ENCODE assay signal across 12 cellular contexts in the genomic region with DNA sequence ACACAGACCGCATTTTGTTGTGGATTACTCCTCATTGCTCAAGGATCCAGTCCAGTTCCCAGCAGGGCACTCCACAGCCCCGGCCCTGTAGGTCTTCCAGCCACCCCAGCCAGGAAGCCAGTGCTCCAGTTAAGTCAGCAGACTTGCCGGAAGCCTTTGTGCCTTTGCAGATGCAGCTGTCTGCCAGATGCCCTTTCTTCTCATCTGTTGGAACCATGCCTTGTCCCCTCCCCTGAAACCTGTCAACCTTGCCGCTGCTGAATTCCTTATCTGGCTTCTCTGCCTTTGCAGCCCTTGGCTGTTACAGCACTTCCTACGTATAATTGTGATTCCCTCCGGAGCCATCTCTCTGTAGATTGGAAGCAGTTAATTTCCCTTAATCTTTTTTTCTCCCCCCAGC. TPM values are rescaled to one million over a fixed set of nuclear protein-coding genes. Genes with fewer than 3 reads are reported as not detected.
DNase-seq lines count a peak whose midpoint lies in the region; ATAC-seq, FAIRE-seq and TF ChIP-seq lines count a peak whose summit lies in the region.
"Had no signal": no experiment of that assay in that cellular context is flagged by ENCODE, and none has a peak within 500 bp of the region (broad histone marks: within the 10 kb centered on the region; RNA-seq: fewer than 3 reads in every experiment).

No MANE protein-coding gene starts in this region.

- peak overlapping the region; percentile 59; the same call in 1 of the 2 replicates for H3K27ac Mint-ChIP-seq in GM23338

- H3K27me3 ChIP-seq in GM23338 (ENCODE audit: insufficient read depth) (no peaks in the 10 kb centered on the region), pancreas (no peaks in the 10 kb centered on the region)

- intact Hi-C loops in pancreas (cut with DNase I), result no loop called here

- H3K79me2 ChIP-seq in GM23338 (replicated peaks; ENCODE audit: insufficient read depth), result peaks cover 64% of the 10 kb centered on the region

- peaks cover 61% of the 10 kb centered on the region for H3K36me3 ChIP-seq in GM23338 (ENCODE audit: insufficient read depth)
- no peaks in the 10 kb centered on the region for H3K36me3 ChIP-seq in pancreas

- no peaks in the 10 kb centered on the region for H3K9me2 ChIP-seq in GM23338 (ENCODE audit: insufficient read depth)

- peaks cover 40% of the 10 kb centered on the region for H3K4me1 Mint-ChIP-seq in GM23338

- H3F3A ChIP-seq in GM23338 (replicated peaks; ENCODE audit: low read depth), result peaks cover 66% of the 10 kb centered on the region

- H3K27ac ChIP-seq in GM23338 (ENCODE audit: low read depth) (peak overlapping the region; percentile 75), pancreas (peak overlapping the region in 3 of 4 donors; percentile 15 to 30 (median 18))

- H3K4me3 ChIP-seq in GM23338, result no peak overlapping the region
- H3K4me3 ChIP-seq in fibroblast of villous mesenchyme (ENCODE audit: low read depth, low read length), result no peak overlapping the region
- H3K4me3 ChIP-seq in pancreas, result no peak overlapping the region

- H3K9me3 ChIP-seq in pancreas, result no peaks in the 10 kb centered on the region

- no peaks in the 10 kb centered on the region for H3K9me3 Mint-ChIP-seq in GM23338

- no peak overlapping the region for H3K4me3 Mint-ChIP-seq in GM23338

- TF ChIP-seq CTCF in GM23338 (conservative IDR thresholded peaks at IDR 0.05; ENCODE audit: low read depth in 2 of 2), result no peak
- TF ChIP-seq CTCF in fibroblast of villous mesenchyme (IDR thresholded peaks at IDR 0.05; ENCODE audit: insufficient read depth, low read depth, low read length), result no peak
- no peak for TF ChIP-seq CTCF in pancreas (IDR thresholded peaks at IDR 0.05)

- peaks cover 58% of the 10 kb centered on the region for H4K20me1 ChIP-seq in GM23338 (replicated peaks; ENCODE audit: insufficient read depth)

- 24 to 26% methylated on average over 6 of the region's 6 CpGs for WGBS in pancreas, 2 donors

- DNase-seq in GM23338 (ENCODE audit: low spot score), result no peak
- DNase-seq in fibroblast of villous mesenchyme (ENCODE audit: low read depth), result peak; percentile 81
- DNase-seq in pancreas, result peak; percentile 61 to 86 (median 73)
- no peak for DNase-seq in AML-193 (lab: John Stamatoyannopoulos, UW)
- DNase-seq in GF-D8 (lab: John Stamatoyannopoulos, UW), result no peak
- DNase-seq: OCI-M1 had no signal

- H3K4me1 ChIP-seq in GM23338 (ENCODE audit: insufficient read depth), result peaks cover 10% of the 10 kb centered on the region; the same call in 1 of the 2 replicates
- peaks cover 0 to 8% (median 0%) of the 10 kb centered on the region in 3 donors for H3K4me1 ChIP-seq in pancreas

- ATAC-seq in GM23338, result peak; percentile 21
- ATAC-seq in SK-N-SH treated with all-trans-retinoic acid at 6 μM for 48 hours, result peak; percentile 90
- ATAC-seq in pancreas, result peak; percentile 87 to 94 (median 92)
- no peak for ATAC-seq in HG02884 (IDR thresholded peaks at IDR 0.05; ENCODE audit: unreplicated experiment)
- ATAC-seq in GM21529 (IDR thresholded peaks at IDR 0.05; ENCODE audit: unreplicated experiment), result no peak
- ATAC-seq: naive thymus-derived CD4-positive, alpha-beta T cell had no signal

- peaks cover 98% of the 10 kb centered on the region for H3K36me3 Mint-ChIP-seq in GM23338 (ENCODE audit: low read depth)

- H3K27me3 Mint-ChIP-seq in GM23338 (ENCODE audit: insufficient read depth, low read depth, poor library complexity), result peaks cover 2% of the 10 kb centered on the region
- H3K27me3 Mint-ChIP-seq: naive thymus-derived CD4-positive, alpha-beta T cell had no signal

- H3K4me2 ChIP-seq in GM23338, result no peak overlapping the region

- H2AFZ ChIP-seq in GM23338, result no peak overlapping the region

- no peak for FAIRE-seq in pancreas (lab: Jason Lieb, UNC)
- FAIRE-seq: endometrium, H1 had no signal

TF ChIP-seq in GM23338, 12 proteins besides CTCF, POLR2A, EP300 and RAD21:
- TF ChIP-seq CREB1 (CRISPR knock-in tag; IDR thresholded peaks at IDR 0.05; ENCODE audit: low read depth), result no peak
- TF ChIP-seq POLR2AphosphoS5 (IDR thresholded peaks at IDR 0.05; ENCODE audit: low read depth), result 0 out of 2 replicates have a peak, but pooled peaks have one; percentile 5

TF ChIP-seq in SK-N-SH treated with all-trans-retinoic acid at 6 μM for 48 hours, 23 proteins besides CTCF, POLR2A, EP300 and RAD21 (continues in another document):
- TF ChIP-seq TSHZ2 (CRISPR knock-in tag; IDR thresholded peaks at IDR 0.05) (peak; percentile 85; the same call in 1 of the 2 replicates), ZNF565 (CRISPR knock-in tag; conservative IDR thresholded peaks at IDR 0.05; ENCODE audit: low read depth) (no peak), OSR1 (CRISPR knock-in tag; IDR thresholded peaks at IDR 0.05) (no peak), TCF4 (CRISPR knock-in tag; IDR thresholded peaks at IDR 0.05; ENCODE audit: borderline replicate concordance) (peak; percentile 98), PPARA (CRISPR knock-in tag; IDR thresholded peaks at IDR 0.05; ENCODE audit: borderline replicate concordance) (peak; percentile 44; the same call in 1 of the 2 replicates), SNAI2 (CRISPR knock-in tag; IDR thresholded peaks at IDR 0.05) (peak; percentile 48; the same call in 1 of the 2 replicates), ISL1 (CRISPR knock-in tag; IDR thresholded peaks at IDR 0.05) (no peak), ESRRG (CRISPR knock-in tag; IDR thresholded peaks at IDR 0.05) (no peak), ZNF8 (CRISPR knock-in tag; IDR thresholded peaks at IDR 0.05) (no peak)
- TF ChIP-seq, protein P1, sequence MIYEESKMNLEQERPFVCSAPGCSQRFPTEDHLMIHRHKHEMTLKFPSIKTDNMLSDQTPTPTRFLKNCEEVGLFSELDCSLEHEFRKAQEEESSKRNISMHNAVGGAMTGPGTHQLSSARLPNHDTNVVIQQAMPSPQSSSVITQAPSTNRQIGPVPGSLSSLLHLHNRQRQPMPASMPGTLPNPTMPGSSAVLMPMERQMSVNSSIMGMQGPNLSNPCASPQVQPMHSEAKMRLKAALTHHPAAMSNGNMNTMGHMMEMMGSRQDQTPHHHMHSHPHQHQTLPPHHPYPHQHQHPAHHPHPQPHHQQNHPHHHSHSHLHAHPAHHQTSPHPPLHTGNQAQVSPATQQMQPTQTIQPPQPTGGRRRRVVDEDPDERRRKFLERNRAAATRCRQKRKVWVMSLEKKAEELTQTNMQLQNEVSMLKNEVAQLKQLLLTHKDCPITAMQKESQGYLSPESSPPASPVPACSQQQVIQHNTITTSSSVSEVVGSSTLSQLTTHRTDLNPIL (CRISPR knock-in tag; IDR thresholded peaks at IDR 0.05; ENCODE audit: low read depth), result no peak
- TF ChIP-seq, protein P2, sequence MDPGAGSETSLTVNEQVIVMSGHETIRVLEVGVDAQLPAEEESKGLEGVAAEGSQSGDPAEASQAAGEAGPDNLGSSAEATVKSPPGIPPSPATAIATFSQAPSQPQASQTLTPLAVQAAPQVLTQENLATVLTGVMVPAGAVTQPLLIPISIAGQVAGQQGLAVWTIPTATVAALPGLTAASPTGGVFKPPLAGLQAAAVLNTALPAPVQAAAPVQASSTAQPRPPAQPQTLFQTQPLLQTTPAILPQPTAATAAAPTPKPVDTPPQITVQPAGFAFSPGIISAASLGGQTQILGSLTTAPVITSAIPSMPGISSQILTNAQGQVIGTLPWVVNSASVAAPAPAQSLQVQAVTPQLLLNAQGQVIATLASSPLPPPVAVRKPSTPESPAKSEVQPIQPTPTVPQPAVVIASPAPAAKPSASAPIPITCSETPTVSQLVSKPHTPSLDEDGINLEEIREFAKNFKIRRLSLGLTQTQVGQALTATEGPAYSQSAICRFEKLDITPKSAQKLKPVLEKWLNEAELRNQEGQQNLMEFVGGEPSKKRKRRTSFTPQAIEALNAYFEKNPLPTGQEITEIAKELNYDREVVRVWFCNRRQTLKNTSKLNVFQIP (CRISPR knock-in tag; IDR thresholded peaks at IDR 0.05; ENCODE audit: borderline replicate concordance, low read depth), result no peak
- TF ChIP-seq, protein P3, sequence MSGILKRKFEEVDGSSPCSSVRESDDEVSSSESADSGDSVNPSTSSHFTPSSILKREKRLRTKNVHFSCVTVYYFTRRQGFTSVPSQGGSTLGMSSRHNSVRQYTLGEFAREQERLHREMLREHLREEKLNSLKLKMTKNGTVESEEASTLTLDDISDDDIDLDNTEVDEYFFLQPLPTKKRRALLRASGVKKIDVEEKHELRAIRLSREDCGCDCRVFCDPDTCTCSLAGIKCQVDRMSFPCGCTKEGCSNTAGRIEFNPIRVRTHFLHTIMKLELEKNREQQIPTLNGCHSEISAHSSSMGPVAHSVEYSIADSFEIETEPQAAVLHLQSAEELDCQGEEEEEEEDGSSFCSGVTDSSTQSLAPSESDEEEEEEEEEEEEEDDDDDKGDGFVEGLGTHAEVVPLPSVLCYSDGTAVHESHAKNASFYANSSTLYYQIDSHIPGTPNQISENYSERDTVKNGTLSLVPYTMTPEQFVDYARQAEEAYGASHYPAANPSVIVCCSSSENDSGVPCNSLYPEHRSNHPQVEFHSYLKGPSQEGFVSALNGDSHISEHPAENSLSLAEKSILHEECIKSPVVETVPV (CRISPR knock-in tag; IDR thresholded peaks at IDR 0.05), result no peak

RNA-seq across cellular contexts. Expression of gene PSAT1, which starts 28.4 kb away (rescaled TPM):
- 486 and 511 TPM in 2 replicates for total RNA-seq in GM23338 (2014; rRNA removed; shearing (Covaris generic))
- polyA plus RNA-seq in GM23338 (2016; fragmentation: Nextera tagmentation; extraction: Ambion mirVana) (386 and 414 TPM in 2 replicates), pancreas (1 to 10 TPM; 9.0 to 9.1 TPM)
- total RNA-seq in fibroblast of villous mesenchyme (106 and 158 TPM in 2 replicates), pancreas (100 to 1,000 TPM in 1 of 6 donors, 10 to 100 TPM in 5; 16.5 to 189 (median 27.8) TPM)

Comparison
In these comparisons a context has a peak if more than half of its experiments do, and no peak if none do; other contexts are left out.
1. ATAC-seq: peak in GM23338 (single experiment), SK-N-SH treated with all-trans-retinoic acid at 6 μM for 48 hours (single experiment) and pancreas (4 of 4); none in HG02884 (single experiment) and GM21529 (single experiment).
2. DNase-seq: peak in fibroblast of villous mesenchyme (single experiment) and pancreas (6 of 6); none in GM23338 (single experiment), AML-193 (0 of 2) and GF-D8 (single experiment).